19 cellular contexts compared by ENCODE assay signal in the genomic region with DNA sequence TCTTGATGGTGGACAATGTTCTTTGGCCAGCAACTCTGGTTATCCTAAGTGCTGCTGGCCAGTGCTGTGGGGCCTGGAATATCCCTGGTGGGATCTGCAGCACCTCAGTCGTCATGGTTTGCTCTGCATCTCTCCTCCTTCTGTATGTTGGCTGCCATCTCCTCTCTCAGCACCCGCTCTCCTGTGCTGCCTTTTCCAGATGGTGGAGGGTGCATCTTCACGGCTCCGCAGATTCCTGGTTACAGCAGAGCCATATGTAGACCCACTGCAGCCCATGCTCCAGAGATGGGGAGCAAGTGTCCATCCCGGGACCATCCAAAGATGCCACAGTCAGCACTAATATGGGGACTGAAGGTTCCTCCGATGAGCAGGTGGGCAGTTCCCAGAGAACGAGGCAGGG.
DNase-seq lines count a peak whose midpoint lies in the region; ATAC-seq, FAIRE-seq and TF ChIP-seq lines count a peak whose summit lies in the region.
"Had no signal": no experiment of that assay in that cellular context is flagged by ENCODE, and none has a peak within 500 bp of the region (broad histone marks: within the 10 kb centered on the region; RNA-seq: fewer than 3 reads in every experiment).

No MANE protein-coding gene starts in this region.

- H4K91ac ChIP-seq in neuronal stem cell (ENCODE audit: low read depth, low read length, poor library complexity): no peak overlapping the region

- TF ChIP-seq EP300 in HepG2 (IDR thresholded peaks at IDR 0.05; ENCODE audit: low read depth in 2 of 2, low read length in 2 of 2) (no peak), HepG2 (CRISPR knock-in tag; IDR thresholded peaks at IDR 0.05; ENCODE audit: borderline replicate concordance) (no peak)

- peak overlapping the region; percentile 23 for H3K18ac ChIP-seq in neuronal stem cell (ENCODE audit: low read length)

- no peak overlapping the region for H3K4me2 ChIP-seq in HepG2 (ENCODE audit: low read depth, low read length)
- H3K4me2 ChIP-seq in neuronal stem cell (ENCODE audit: insufficient read depth, low read length, poor library complexity, severe bottlenecking): no peak overlapping the region

- in situ Hi-C loops in HepG2 (cut with HindIII; ENCODE audit: extremely low pct_ligation_motif_present, low pct_unique_long_range_greater_than_20kb): no loop called here

- POLR2A ChIA-PET in HepG2 (lab: Yijun Ruan, JAX): no interaction called here

- intact Hi-C loops in HepG2 (cut with micrococcal nuclease; ENCODE audit: unreplicated experiment) (loop anchor here (10.0 kb wide), 1 partner anchor 1109 kb away; no protein-coding TSS in a partner anchor), right lobe of liver (cut with DNase I) (no loop called here), CD14-positive monocyte (cut with micrococcal nuclease) (loop anchor here in 1 of 2 donors (10.0 kb wide), 1 partner anchor 51 kb away; no protein-coding TSS in a partner anchor), dorsolateral prefrontal cortex (cut with DNase I) (loop anchor here in 1 of 2 donors (10.0 kb wide), 1 partner anchor 511 kb away; no protein-coding TSS in a partner anchor)

- CTCF ChIA-PET in HepG2 (lab: Yijun Ruan, JAX; ENCODE audit: low intra/inter-chr PET ratio, low total read pairs): no interaction called here

- ATAC-seq in HepG2: no peak
- no peak for ATAC-seq in right lobe of liver

- H3K79me1 ChIP-seq in neuronal stem cell (ENCODE audit: low read depth, low read length): peaks cover 2% of the 10 kb centered on the region

- no peak for FAIRE-seq in HepG2 (lab: Jason Lieb, UNC)
- FAIRE-seq: GM12891, GM18507, H54 had no signal

- H4K20me1 ChIP-seq in HepG2 (ENCODE audit: insufficient read depth, low read length): no peaks in the 10 kb centered on the region

- H3K4me1 Mint-ChIP-seq in CD14-positive monocyte: peaks cover 56% of the 10 kb centered on the region
- H3K4me1 Mint-ChIP-seq: CD4-positive, alpha-beta memory T cell had no signal

- TF ChIP-seq POLR2A in HepG2 (IDR thresholded peaks at IDR 0.05; ENCODE audit: insufficient read depth in 1 of 2, low read depth in 2 of 2, low read length in 2 of 2) (no peak), right lobe of liver (IDR thresholded peaks at IDR 0.05) (no peak)

- H3K4me3 ChIP-seq in HepG2 (replicated peaks in 1 of 3; ENCODE audit: insufficient read depth in 1 of 3, low read depth in 2 of 3, low read length in 3 of 3): no peak overlapping the region
- no peak overlapping the region for H3K4me3 ChIP-seq in right lobe of liver
- H3K4me3 ChIP-seq in neuronal stem cell (ENCODE audit: low read length in 2 of 2): no peak overlapping the region
- H3K4me3 ChIP-seq in dorsolateral prefrontal cortex: no peak overlapping the region
- H3K4me3 ChIP-seq: HAP-1 had no signal

- no TSS peak for BruUV-seq in HepG2 (replicated peaks; lab: Mats Ljungman, UMichigan)

- no peak overlapping the region for H2BK12ac ChIP-seq in neuronal stem cell (ENCODE audit: low read length)

- H2AFZ ChIP-seq in HepG2 (ENCODE audit: low read length) (no peak overlapping the region), neuronal stem cell (ENCODE audit: low read length) (no peak overlapping the region)

- no peak overlapping the region for H3K9ac ChIP-seq in HepG2 (ENCODE audit: insufficient read depth, low read depth, low read length)
- H3K9ac ChIP-seq in neuronal stem cell (ENCODE audit: low read depth, low read length, poor library complexity): peak overlapping the region; percentile 68

- H3K14ac ChIP-seq in neuronal stem cell (ENCODE audit: low read length): no peak overlapping the region

- H3K36me3 Mint-ChIP-seq in CD14-positive monocyte: peaks cover 3 to 5% of the 10 kb centered on the region in 2 donors
- H3K36me3 Mint-ChIP-seq: CD4-positive, alpha-beta memory T cell had no signal

- H3K27ac Mint-ChIP-seq in CD14-positive monocyte: peak overlapping the region in 5 of 7 donors; percentile 45 to 78 (median 48)
- H3K27ac Mint-ChIP-seq: CD4-positive, alpha-beta memory T cell; HFFc6 had no signal

- TF ChIP-seq CTCF in HepG2 (CRISPR knock-in tag; IDR thresholded peaks at IDR 0.05) (no peak), right lobe of liver (IDR thresholded peaks at IDR 0.05) (no peak), CD14-positive monocyte (IDR thresholded peaks at IDR 0.05) (no peak), dorsolateral prefrontal cortex (IDR thresholded peaks at IDR 0.05 in 54 of 56, conservative IDR thresholded peaks at IDR 0.05 in 2 of 56; ENCODE audit: low read depth in 1 of 56, partially characterized antibody in 56 of 56) (no peak)

- no peak for DNase-seq in HepG2 (ENCODE audit: low spot score)
- no peak for DNase-seq in right lobe of liver
- DNase-seq in CD14-positive monocyte (ENCODE audit: low spot score): no peak
- DNase-seq in neuronal stem cell (ENCODE audit: low spot score): no peak
- DNase-seq in OCI-M2 (lab: John Stamatoyannopoulos, UW; ENCODE audit: unreplicated experiment): no peak
- DNase-seq in dorsolateral prefrontal cortex: no peak
- DNase-seq: 8988T; Calu3; CD4-positive, alpha-beta memory T cell; COR-L47; DMS53; DMS79 treated with DMSO at 0.1 percent for 48 hours; GF-D8; GOT3; HFFc6 had no signal

- H2BK120ac ChIP-seq in neuronal stem cell (ENCODE audit: low read depth, low read length): no peak overlapping the region

- H4K8ac ChIP-seq in neuronal stem cell (ENCODE audit: low read depth, low read length): no peak overlapping the region

- H3K4me3 Mint-ChIP-seq in CD14-positive monocyte: no peak overlapping the region
- H3K4me3 Mint-ChIP-seq: CD4-positive, alpha-beta memory T cell; HFFc6 had no signal

- no peaks in the 10 kb centered on the region for H3K9me3 ChIP-seq in HepG2 (ENCODE audit: low read length)
- no peaks in the 10 kb centered on the region for H3K9me3 ChIP-seq in right lobe of liver
- no peaks in the 10 kb centered on the region for H3K9me3 ChIP-seq in neuronal stem cell (replicated peaks in 1 of 2; ENCODE audit: control insufficient read depth in 2 of 2, insufficient read depth in 1 of 2, low read depth in 1 of 2, low read length in 2 of 2)
- H3K9me3 ChIP-seq: HAP-1 had no signal

- H3K4me1 ChIP-seq in HepG2 (ENCODE audit: insufficient read depth, low read length) (no peaks in the 10 kb centered on the region), right lobe of liver (no peaks in the 10 kb centered on the region), neuronal stem cell (ENCODE audit: control insufficient read depth in 2 of 2, insufficient read depth in 1 of 2, low read depth in 1 of 2, low read length in 2 of 2) (no peaks in the 10 kb centered on the region)
- H3K4me1 ChIP-seq: HAP-1 had no signal

- H3K23ac ChIP-seq in neuronal stem cell (ENCODE audit: low read depth, low read length, poor library complexity): no peak overlapping the region

- no peaks in the 10 kb centered on the region for H3K79me2 ChIP-seq in HepG2 (ENCODE audit: insufficient read depth, low read length)

- no peak overlapping the region for H2AK5ac ChIP-seq in neuronal stem cell (ENCODE audit: low read depth, low read length)

- peaks cover 0 to 2% (median 1%) of the 10 kb centered on the region in 3 donors for H3K27me3 Mint-ChIP-seq in CD14-positive monocyte (ENCODE audit: low read depth in 3 of 3)

- WGBS in HepG2 (ENCODE audit: low lambda C conversion rate): 22% methylated on average over 6 of the region's 7 CpGs
- 53% methylated on average over 3 of the region's 7 CpGs for WGBS in right lobe of liver (ENCODE audit: insufficient coverage, low coverage, low lambda C conversion rate, missing lambda C conversion rate)
- no CpG with 5 or more reads among the region's 7 CpGs for WGBS in neuronal stem cell (ENCODE audit: extremely low coverage in 2 of 2, insufficient read length in 2 of 2, insufficient replicate concordance in 1 of 2), 2 donors

- H3K9me3 Mint-ChIP-seq in CD14-positive monocyte: peaks cover 7 to 23% (median 13%) of the 10 kb centered on the region in 7 donors

- no peak overlapping the region for H3K27ac ChIP-seq in HepG2 (ENCODE audit: extremely low read length, insufficient read depth, low read length)
- no peak overlapping the region for H3K27ac ChIP-seq in right lobe of liver
- no peak overlapping the region for H3K27ac ChIP-seq in neuronal stem cell (replicated peaks; ENCODE audit: low read length)
- H3K27ac ChIP-seq in dorsolateral prefrontal cortex: no peak overlapping the region

- TF ChIP-seq RAD21 in HepG2 (CRISPR knock-in tag; IDR thresholded peaks at IDR 0.05): no peak

- H3K27me3 ChIP-seq in HepG2 (ENCODE audit: control insufficient read depth in 1 of 2, insufficient read depth in 2 of 2, low read length in 2 of 2): no peaks in the 10 kb centered on the region
- H3K27me3 ChIP-seq in right lobe of liver: no peaks in the 10 kb centered on the region
- no peaks in the 10 kb centered on the region for H3K27me3 ChIP-seq in neuronal stem cell (ENCODE audit: control insufficient read depth in 3 of 3, insufficient read depth in 3 of 3, low read depth in 1 of 3, low read length in 3 of 3)
- no peaks in the 10 kb centered on the region for H3K27me3 ChIP-seq in dorsolateral prefrontal cortex

- H3K4ac ChIP-seq in neuronal stem cell (ENCODE audit: low read length): no peak overlapping the region

- no peak overlapping the region for H2BK5ac ChIP-seq in neuronal stem cell (ENCODE audit: low read length)

- no peaks in the 10 kb centered on the region for H3K36me3 ChIP-seq in HepG2 (replicated peaks in 1 of 2; ENCODE audit: control insufficient read depth in 1 of 2, insufficient read depth in 2 of 2, low read length in 2 of 2)
- no peaks in the 10 kb centered on the region for H3K36me3 ChIP-seq in right lobe of liver
- H3K36me3 ChIP-seq in neuronal stem cell (replicated peaks in 1 of 2; ENCODE audit: control insufficient read depth in 2 of 2, insufficient read depth in 2 of 2, low read length in 2 of 2): no peaks in the 10 kb centered on the region
- H3K36me3 ChIP-seq: HAP-1 had no signal

- H2BK15ac ChIP-seq in neuronal stem cell (ENCODE audit: low read length): no peak overlapping the region

TF ChIP-seq in HepG2, 621 proteins besides CTCF, POLR2A, EP300 and RAD21 (continues in another document):
- no peak for TF ChIP-seq ZFP37 (CRISPR knock-in tag; IDR thresholded peaks at IDR 0.05; ENCODE audit: borderline replicate concordance)
- peak; percentile 37 to 46; a peak in 3 of 4 replicates for TF ChIP-seq MAFK (conservative IDR thresholded peaks at IDR 0.05 in 1 of 2, IDR thresholded peaks at IDR 0.05 in 1 of 2; ENCODE audit: low read length in 2 of 2)
- TF ChIP-seq NFE2L2 (IDR thresholded peaks at IDR 0.05; ENCODE audit: low read length): no peak
- TF ChIP-seq ZNF563 (CRISPR knock-in tag; IDR thresholded peaks at IDR 0.05): no peak
- no peak for TF ChIP-seq KLF15 (CRISPR knock-in tag; IDR thresholded peaks at IDR 0.05; ENCODE audit: borderline replicate concordance)
- TF ChIP-seq MAFF (IDR thresholded peaks at IDR 0.05; ENCODE audit: low read depth, low read length): 0 out of 2 replicates have a peak, but pooled peaks have one; percentile 4
- TF ChIP-seq ZSCAN21 (CRISPR knock-in tag; IDR thresholded peaks at IDR 0.05; ENCODE audit: borderline replicate concordance): no peak
